In genomic region chr13:79491715-79492114, GRCh38 we compare ENCODE assay signal across 11 cellular contexts. TPM values are rescaled to one million over a fixed set of nuclear protein-coding genes. Genes with fewer than 3 reads are reported as not detected.
DNase-seq lines count a peak whose midpoint lies in the region; ATAC-seq and TF ChIP-seq lines count a peak whose summit lies in the region.
"Had no signal": no experiment of that assay in that cellular context is flagged by ENCODE, and none has a peak within 500 bp of the region (broad histone marks: within the 10 kb centered on the region; RNA-seq: fewer than 3 reads in every experiment).

No MANE protein-coding gene starts in this region.

- H3K4me1 Mint-ChIP-seq in activated T-cell treated with anti-CD3 and anti-CD28 coated beads, Interleukin-2, amount 50 U/mL, for 24 hours (ENCODE audit: low read depth) = peaks cover 90% of the 10 kb centered on the region
- peaks cover 46 to 61% (median 48%) of the 10 kb centered on the region in 3 donors for H3K4me1 Mint-ChIP-seq in T-cell

- no peaks in the 10 kb centered on the region for H3K9me3 ChIP-seq in right cardiac atrium (ENCODE audit: control insufficient read depth, low read length)
- H3K9me3 ChIP-seq: colonic mucosa, neutrophil had no signal

- H3K4me3 ChIP-seq in fibroblast of pulmonary artery (replicated peaks; ENCODE audit: low read depth, low read length) (no peak overlapping the region), skin epidermis (no peak overlapping the region), right cardiac atrium (ENCODE audit: low read length) (no peak overlapping the region)
- H3K4me3 ChIP-seq: colonic mucosa had no signal

- H3K4me1 ChIP-seq in right cardiac atrium (ENCODE audit: control insufficient read depth, insufficient read depth, low read length) = peaks cover 8% of the 10 kb centered on the region

- H3K36me3 Mint-ChIP-seq in activated T-cell treated with anti-CD3 and anti-CD28 coated beads, Interleukin-2, amount 50 U/mL, for 24 hours (ENCODE audit: low read depth) = peaks cover 66% of the 10 kb centered on the region
- peaks cover 13% of the 10 kb centered on the region for H3K36me3 Mint-ChIP-seq in T-cell

- DNase-seq in activated T-cell treated with anti-CD3 and anti-CD28 coated beads, Interleukin-2, amount 50 U/mL, for 24 hours = no peak
- DNase-seq in activated T-cell treated with anti-CD3 and anti-CD28 coated beads, Interleukin-2, amount 50 U/mL, for 48 hours = no peak
- DNase-seq in T-cell (no peak), fibroblast of pulmonary artery (ENCODE audit: low read depth) (peak; percentile 70), NOMO-1 treated with dmso at 0.1 percent for 144 hours (lab: John Stamatoyannopoulos, UW; ENCODE audit: unreplicated experiment) (no peak), right cardiac atrium (no peak)
- DNase-seq in activated CD8-positive, alpha-beta memory T cell treated with anti-CD3 and anti-CD28 coated beads for 24 hours = no peak
- DNase-seq: activated CD4-positive, CD25-positive, alpha-beta regulatory T cell treated with anti-CD3 and anti-CD28 coated beads, Interleukin-2, amount 50 U/mL, for 72 hours; colonic mucosa had no signal

- POLR2A ChIA-PET in T-cell (lab: Charles Lee) = no interaction called here

- 63% methylated on average over 4 of the region's 4 CpGs for WGBS in right cardiac atrium

- H3K27me3 ChIP-seq in right cardiac atrium (ENCODE audit: control insufficient read depth, insufficient read depth) = no peaks in the 10 kb centered on the region
- H3K27me3 ChIP-seq: colonic mucosa had no signal

- H3K27ac Mint-ChIP-seq in activated T-cell treated with anti-CD3 and anti-CD28 coated beads, Interleukin-2, amount 50 U/mL, for 24 hours = peak overlapping the region; percentile 92
- peak overlapping the region; percentile 0 to 28 for H3K27ac Mint-ChIP-seq in T-cell

- CTCF ChIA-PET in T-cell (lab: Charles Lee) = interaction anchor here in 1 of 2 donors (1.2 kb wide), 1 partner anchor 10 kb away, joined by 3 read pairs; no protein-coding TSS in a partner anchor

- H3K27me3 Mint-ChIP-seq in activated T-cell treated with anti-CD3 and anti-CD28 coated beads, Interleukin-2, amount 50 U/mL, for 24 hours = no peaks in the 10 kb centered on the region
- H3K27me3 Mint-ChIP-seq in T-cell = no peaks in the 10 kb centered on the region

- intact Hi-C loops in right cardiac atrium (cut with DNase I) = no loop called here

- peak overlapping the region; percentile 64 for H3K4me3 Mint-ChIP-seq in activated T-cell treated with anti-CD3 and anti-CD28 coated beads, Interleukin-2, amount 50 U/mL, for 24 hours
- H3K4me3 Mint-ChIP-seq in T-cell = peak overlapping the region; percentile 18 to 51 (median 24)

- H3K9me3 Mint-ChIP-seq in activated T-cell treated with anti-CD3 and anti-CD28 coated beads, Interleukin-2, amount 50 U/mL, for 24 hours = peaks cover 6% of the 10 kb centered on the region
- no peaks in the 10 kb centered on the region for H3K9me3 Mint-ChIP-seq in T-cell

- ATAC-seq in T-cell (replicated peaks in 1 of 4) (peak in 1 of 4 experiments; percentile 41), right cardiac atrium (no peak)

- peak overlapping the region in 19 of 21 experiments; percentile 44 to 85 (median 70) for H3K27ac ChIP-seq in skin epidermis
- no peak overlapping the region for H3K27ac ChIP-seq in right cardiac atrium (ENCODE audit: low read length)
- H3K27ac ChIP-seq: colonic mucosa, neutrophil had no signal

- TF ChIP-seq CTCF in fibroblast of pulmonary artery (IDR thresholded peaks at IDR 0.05; ENCODE audit: low read length, missing control alignments) = no peak

RNA-seq across cellular contexts. Expression of gene NDFIP2, which starts 10.8 kb away (rescaled TPM):
- total RNA-seq in T-cell (1 to 10 TPM; 3.1 to 6.8 (median 5.0) TPM), right cardiac atrium (10 to 100 TPM; 37.6 to 48.7 (median 41.6) TPM)
- 29.0 TPM for polyA plus RNA-seq in right cardiac atrium

Comparison
In these comparisons a context has a peak if more than half of its experiments do, and no peak if none do; other contexts are left out.
1. RNA of gene NDFIP2, which starts 10.8 kb away (total RNA-seq): 37.6 to 48.7 TPM in right cardiac atrium; 3.1 to 6.8 TPM in T-cell; every median in the first group is over 4 times any median in the second.